9 cellular contexts compared by ENCODE assay signal in genomic region chr11:132941024-132941646, GRCh38.
DNase-seq lines count a peak whose midpoint lies in the region; ATAC-seq and TF ChIP-seq lines count a peak whose summit lies in the region.
"Had no signal": no experiment of that assay in that cellular context is flagged by ENCODE, and none has a peak within 500 bp of the region (broad histone marks: within the 10 kb centered on the region; RNA-seq: fewer than 3 reads in every experiment).

No MANE protein-coding gene starts in this region.

- no peaks in the 10 kb centered on the region for H3K9me3 Mint-ChIP-seq in activated CD4-positive, alpha-beta T cell treated with anti-CD3 and anti-CD28 coated beads, Interleukin-2, amount 10 ng/mL, durations not matched to agents 7 days and 5 days

- POLR2A ChIA-PET in activated CD4-positive, alpha-beta T cell treated with anti-CD3 and anti-CD28 coated beads, Interleukin-2, amount 10 ng/mL, durations not matched to agents 7 days and 5 days (lab: Charles Lee) = interaction anchor here (0.7 kb wide), 1 partner anchor 665 kb away, joined by 4 read pairs; no protein-coding TSS in a partner anchor

- H3K27ac Mint-ChIP-seq in activated CD4-positive, alpha-beta T cell treated with anti-CD3 and anti-CD28 coated beads, Interleukin-2, amount 10 ng/mL, durations not matched to agents 7 days and 5 days = no peak overlapping the region
- H3K27ac Mint-ChIP-seq: activated naive CD8-positive, alpha-beta T cell had no signal

- peak; percentile 7 for DNase-seq in activated CD4-positive, alpha-beta T cell treated with anti-CD3 and anti-CD28 coated beads, Interleukin-2, amount 10 ng/mL, durations not matched to agents 7 days and 5 days
- DNase-seq in activated CD4-positive, alpha-beta T cell treated with anti-CD3 and anti-CD28 coated beads, Interleukin-2, amount 50 U/mL, for 48 hours = no peak
- DNase-seq in NCI-H2081 treated with DMSO at 0.1 percent for 48 hours (lab: John Stamatoyannopoulos, UW) = peak; percentile 24
- DNase-seq in cardiac fibroblast (ENCODE audit: low read depth in 2 of 2) = peak; percentile 47 to 55
- DNase-seq in myocyte (ENCODE audit: low read depth) = peak; percentile 46
- DNase-seq in HK-2 (ENCODE audit: unreplicated experiment) = no peak
- no peak for DNase-seq in SIG-M5 (lab: John Stamatoyannopoulos, UW)

- no peak overlapping the region for H3K4me3 Mint-ChIP-seq in activated CD4-positive, alpha-beta T cell treated with anti-CD3 and anti-CD28 coated beads, Interleukin-2, amount 10 ng/mL, durations not matched to agents 7 days and 5 days
- H3K4me3 Mint-ChIP-seq: activated naive CD8-positive, alpha-beta T cell had no signal

- no peaks in the 10 kb centered on the region for H3K36me3 Mint-ChIP-seq in activated CD4-positive, alpha-beta T cell treated with anti-CD3 and anti-CD28 coated beads, Interleukin-2, amount 10 ng/mL, durations not matched to agents 7 days and 5 days (ENCODE audit: low read depth)
- H3K36me3 Mint-ChIP-seq: activated naive CD8-positive, alpha-beta T cell had no signal

- peaks cover 2% of the 10 kb centered on the region for H3K4me1 Mint-ChIP-seq in activated CD4-positive, alpha-beta T cell treated with anti-CD3 and anti-CD28 coated beads, Interleukin-2, amount 10 ng/mL, durations not matched to agents 7 days and 5 days

- peak; percentile 84 for TF ChIP-seq CTCF in cardiac fibroblast (IDR thresholded peaks at IDR 0.05; ENCODE audit: low read depth, low read length)

- CTCF ChIA-PET in activated CD4-positive, alpha-beta T cell treated with anti-CD3 and anti-CD28 coated beads, Interleukin-2, amount 10 ng/mL, durations not matched to agents 7 days and 5 days (lab: Charles Lee) = interaction anchor here (0.6 to 1.2 kb wide), 3 partner anchors 17 to 554 kb away, joined by 3 to 4 read pairs (median 3); no protein-coding TSS in a partner anchor

- H3K27me3 Mint-ChIP-seq in activated CD4-positive, alpha-beta T cell treated with anti-CD3 and anti-CD28 coated beads, Interleukin-2, amount 10 ng/mL, durations not matched to agents 7 days and 5 days = peaks cover 26% of the 10 kb centered on the region

- ATAC-seq in GM21360 (IDR thresholded peaks at IDR 0.05; ENCODE audit: unreplicated experiment) = no peak

- no peak overlapping the region for H3K4me3 ChIP-seq in cardiac fibroblast (replicated peaks in 1 of 2; ENCODE audit: low read depth in 2 of 2, low read length in 2 of 2)

Comparison
In these comparisons a context has a peak if more than half of its experiments do, and no peak if none do; other contexts are left out.
1. DNase-seq: peak in activated CD4-positive, alpha-beta T cell treated with anti-CD3 and anti-CD28 coated beads, Interleukin-2, amount 10 ng/mL, durations not matched to agents 7 days and 5 days (single experiment), NCI-H2081 treated with DMSO at 0.1 percent for 48 hours (single experiment), cardiac fibroblast (2 of 2) and myocyte (single experiment); none in activated CD4-positive, alpha-beta T cell treated with anti-CD3 and anti-CD28 coated beads, Interleukin-2, amount 50 U/mL, for 48 hours (0 of 2), HK-2 (single experiment) and SIG-M5 (single experiment).